14 cellular contexts compared by ENCODE assay signal in genomic region chr1:79472067-79472656, GRCh38.
DNase-seq lines count a peak whose midpoint lies in the region; ATAC-seq and TF ChIP-seq lines count a peak whose summit lies in the region.
"Had no signal": no experiment of that assay in that cellular context is flagged by ENCODE, and none has a peak within 500 bp of the region (broad histone marks: within the 10 kb centered on the region; RNA-seq: fewer than 3 reads in every experiment).

No MANE protein-coding gene starts in this region.

- H3K79me2 ChIP-seq in OCI-LY3 (ENCODE audit: low read length), result peaks cover 11% of the 10 kb centered on the region; the same call in 1 of the 2 replicates

- no peak overlapping the region for H2AFZ ChIP-seq in OCI-LY3 (ENCODE audit: low read depth, low read length)

- H3K4me1 Mint-ChIP-seq in progenitor cell of endocrine pancreas (ENCODE audit: low read depth), result no peaks in the 10 kb centered on the region

- ATAC-seq in GM18868 (IDR thresholded peaks at IDR 0.05; ENCODE audit: unreplicated experiment) (peak; percentile 87), GM21526 (IDR thresholded peaks at IDR 0.05; ENCODE audit: low FRiP score, unreplicated experiment) (peak; percentile 89), HG03060 (IDR thresholded peaks at IDR 0.05; ENCODE audit: low read depth, unreplicated experiment) (peak; percentile 78)
- ATAC-seq: left lobe of liver had no signal

- no peaks in the 10 kb centered on the region for H3K9me3 ChIP-seq in OCI-LY3 (ENCODE audit: insufficient read depth, low read length)
- H3K9me3 ChIP-seq: uterus had no signal

- H3K4me3 ChIP-seq in OCI-LY3 (ENCODE audit: low read length), result 0 out of 2 replicates have a peak overlapping the region, but pooled peaks have one; percentile 24
- H3K4me3 ChIP-seq: uterus had no signal

- H3K4me3 Mint-ChIP-seq in progenitor cell of endocrine pancreas (ENCODE audit: low read depth), result no peak overlapping the region
- H3K4me3 Mint-ChIP-seq: HFFc6 had no signal

- H3K9ac ChIP-seq in OCI-LY3 (ENCODE audit: low read length), result no peak overlapping the region

- H4K20me1 ChIP-seq in OCI-LY3 (ENCODE audit: insufficient read depth, low read length), result no peaks in the 10 kb centered on the region

- no peaks in the 10 kb centered on the region for H3K27me3 ChIP-seq in OCI-LY3 (ENCODE audit: low read depth, low read length)
- H3K27me3 ChIP-seq: uterus had no signal

- peak overlapping the region; percentile 57 for H3K4me2 ChIP-seq in OCI-LY3 (ENCODE audit: low read length)

- no peaks in the 10 kb centered on the region for H3K9me3 Mint-ChIP-seq in progenitor cell of endocrine pancreas (ENCODE audit: low read depth)
- H3K9me3 Mint-ChIP-seq: HFFc6 had no signal

- no peaks in the 10 kb centered on the region for H3K36me3 Mint-ChIP-seq in progenitor cell of endocrine pancreas (ENCODE audit: insufficient read depth)

- peaks cover 78% of the 10 kb centered on the region for H3K4me1 ChIP-seq in OCI-LY3 (ENCODE audit: low read length)
- H3K4me1 ChIP-seq: uterus had no signal

- H3K27ac ChIP-seq in OCI-LY3 (ENCODE audit: low read length), result peak overlapping the region; percentile 42; the same call in 1 of the 2 replicates
- H3K27ac ChIP-seq: uterus had no signal

- no peak overlapping the region for H3K27ac Mint-ChIP-seq in progenitor cell of endocrine pancreas
- H3K27ac Mint-ChIP-seq: HFFc6 had no signal

- TF ChIP-seq CTCF in OCI-LY3 (IDR thresholded peaks at IDR 0.05; ENCODE audit: low read depth, low read length), result no peak
- TF ChIP-seq CTCF in progenitor cell of endocrine pancreas (IDR thresholded peaks at IDR 0.05; ENCODE audit: unreplicated experiment), result no peak

- H3K36me3 ChIP-seq in OCI-LY3 (replicated peaks; ENCODE audit: low read depth, low read length), result peaks cover 11% of the 10 kb centered on the region
- H3K36me3 ChIP-seq: uterus had no signal

- no peak for DNase-seq in cortex of kidney (lab: John Stamatoyannopoulos, UW)
- DNase-seq in OCI-M1 (lab: John Stamatoyannopoulos, UW), result no peak
- DNase-seq in progenitor cell of endocrine pancreas (ENCODE audit: low spot score, unreplicated experiment), result no peak
- no peak for DNase-seq in iPS-NIHi11 (ENCODE audit: low spot score)
- DNase-seq: amniotic stem cell; C1 segment of cervical spinal cord; effector CD4-positive, alpha-beta T cell; HFFc6; uterus had no signal

- H3K27me3 Mint-ChIP-seq in progenitor cell of endocrine pancreas, result no peaks in the 10 kb centered on the region
